Comparison of ENCODE assay signal across 8 cellular contexts in genomic region chr22:37260939-37261338, GRCh38. TPM values are rescaled to one million over a fixed set of nuclear protein-coding genes. Genes with fewer than 3 reads are reported as not detected.
DNase-seq lines count a peak whose midpoint lies in the region; ATAC-seq and TF ChIP-seq lines count a peak whose summit lies in the region.

No MANE protein-coding gene starts in this region.

- peaks cover 35% of the 10 kb centered on the region for H3K27me3 Mint-ChIP-seq in endodermal cell (ENCODE audit: insufficient read depth)
- H3K27me3 Mint-ChIP-seq in natural killer cell treated with Interleukin-12 subunit alpha and Interleukin-12 subunit beta and Interleukin-15 and Interleukin-18, amount 100 ng/mL, for 72 hours = no peaks in the 10 kb centered on the region

- intact Hi-C loops in A673 (cut with micrococcal nuclease; ENCODE audit: unreplicated experiment) (loop anchor here (10.0 kb wide), 2 partner anchors 96 to 716 kb away; no protein-coding TSS in a partner anchor), vagina (cut with DNase I) (loop anchor here (5.0 kb wide), 1 partner anchor 99 kb away; no protein-coding TSS in a partner anchor)

- H3K9me3 ChIP-seq in A673 (ENCODE audit: low read depth, low read length, poor library complexity, severe bottlenecking) (no peaks in the 10 kb centered on the region), endodermal cell (ENCODE audit: control insufficient read depth, low read length) (peaks cover 12% of the 10 kb centered on the region), vagina (peaks cover 12% of the 10 kb centered on the region)

- no peak overlapping the region for H3K9ac ChIP-seq in endodermal cell (ENCODE audit: extremely low read depth, low read length, poor library complexity, severe bottlenecking)

- H3K4me3 ChIP-seq in A673 (ENCODE audit: low read depth, low read length, poor library complexity, severe bottlenecking) (no peak overlapping the region), endodermal cell (ENCODE audit: low read length) (no peak overlapping the region), vagina (no peak overlapping the region)

- no peak for TF ChIP-seq POLR2A in vagina (IDR thresholded peaks at IDR 0.05)

- no peak overlapping the region for H3K4me3 Mint-ChIP-seq in endodermal cell
- H3K4me3 Mint-ChIP-seq in natural killer cell treated with Interleukin-12 subunit alpha and Interleukin-12 subunit beta and Interleukin-15 and Interleukin-18, amount 100 ng/mL, for 72 hours = peak overlapping the region; percentile 9

- H3K4me1 Mint-ChIP-seq in endodermal cell = peaks cover 20% of the 10 kb centered on the region
- peaks cover 11 to 25% of the 10 kb centered on the region in 2 donors for H3K4me1 Mint-ChIP-seq in natural killer cell treated with Interleukin-12 subunit alpha and Interleukin-12 subunit beta and Interleukin-15 and Interleukin-18, amount 100 ng/mL, for 72 hours (ENCODE audit: low read depth in 2 of 2)

- no peaks in the 10 kb centered on the region for H3K27me3 ChIP-seq in A673 (replicated peaks; ENCODE audit: insufficient read depth, low read depth, low read length, poor library complexity)
- peaks cover 15% of the 10 kb centered on the region for H3K27me3 ChIP-seq in endodermal cell (ENCODE audit: control insufficient read depth, insufficient read depth, low read length, poor library complexity, severe bottlenecking)
- no peaks in the 10 kb centered on the region for H3K27me3 ChIP-seq in vagina

- H3K36me3 Mint-ChIP-seq in endodermal cell (ENCODE audit: low read depth) = no peaks in the 10 kb centered on the region
- H3K36me3 Mint-ChIP-seq in natural killer cell treated with Interleukin-12 subunit alpha and Interleukin-12 subunit beta and Interleukin-15 and Interleukin-18, amount 100 ng/mL, for 72 hours = no peaks in the 10 kb centered on the region

- 33 to 46% methylated on average over 9 to 14 of the region's 14 CpGs for WGBS in endodermal cell (ENCODE audit: insufficient coverage in 1 of 2, insufficient read length in 1 of 2), 2 experiments

- H3K36me3 ChIP-seq in A673 (ENCODE audit: insufficient read depth, low read length, poor library complexity, severe bottlenecking) (no peaks in the 10 kb centered on the region), endodermal cell (ENCODE audit: control insufficient read depth, insufficient read depth, low read length) (no peaks in the 10 kb centered on the region), vagina (no peaks in the 10 kb centered on the region)

- H3K27ac Mint-ChIP-seq in endodermal cell = no peak overlapping the region
- peak overlapping the region; percentile 49 for H3K27ac Mint-ChIP-seq in natural killer cell treated with Interleukin-12 subunit alpha and Interleukin-12 subunit beta and Interleukin-15 and Interleukin-18, amount 100 ng/mL, for 72 hours

- peak; percentile 58 for DNase-seq in A673 (ENCODE audit: low spot score)
- peak; percentile 65 for DNase-seq in NCI-H2171 treated with DMSO at 0.1 percent for 48 hours (lab: John Stamatoyannopoulos, UW)
- DNase-seq in activated CD4-positive, alpha-beta T cell treated with anti-CD3 and anti-CD28 coated beads, Interleukin-2, amount 50 U/mL, for 48 hours = peak; percentile 68 to 74
- peak; percentile 88 for DNase-seq in endodermal cell
- DNase-seq in natural killer cell treated with Interleukin-12 subunit alpha and Interleukin-12 subunit beta and Interleukin-15 and Interleukin-18, amount 100 ng/mL, for 72 hours (ENCODE audit: low spot score) = peak; percentile 77
- DNase-seq in vagina (ENCODE audit: extremely low spot score in 2 of 2) = no peak

- ATAC-seq in natural killer cell treated with Interleukin-12 subunit alpha and Interleukin-12 subunit beta and Interleukin-15 and Interleukin-18, amount 100 ng/mL, for 72 hours = peak; percentile 77 to 87
- ATAC-seq in GM18861 (IDR thresholded peaks at IDR 0.05; ENCODE audit: unreplicated experiment) = no peak

- peak; percentile 90 for TF ChIP-seq CTCF in A673 (conservative IDR thresholded peaks at IDR 0.05; ENCODE audit: low read depth, low read length)
- TF ChIP-seq CTCF in GM12873 (IDR thresholded peaks at IDR 0.05; ENCODE audit: insufficient read depth, low read depth, low read length, missing control alignments) = peak; percentile 96
- peak; percentile 92 for TF ChIP-seq CTCF in endodermal cell (conservative IDR thresholded peaks at IDR 0.05)
- TF ChIP-seq CTCF in vagina (IDR thresholded peaks at IDR 0.05) = peak in 2 of 3 experiments; percentile 61 to 64

- H3K27ac ChIP-seq in A673 (ENCODE audit: low read depth, low read length, poor library complexity, severe bottlenecking) (no peak overlapping the region), endodermal cell (ENCODE audit: low read depth, low read length) (no peak overlapping the region), vagina (no peak overlapping the region)

- H3K4me1 ChIP-seq in A673 (ENCODE audit: insufficient read depth, low read length, poor library complexity, severe bottlenecking) = peaks cover 15% of the 10 kb centered on the region
- H3K4me1 ChIP-seq in endodermal cell (ENCODE audit: control insufficient read depth, insufficient read depth, low read length) = peaks cover 8% of the 10 kb centered on the region
- H3K4me1 ChIP-seq in vagina = no peaks in the 10 kb centered on the region

- POLR2A ChIA-PET in A673 (lab: Charles Lee; ENCODE audit: low non-redundant PET) = no interaction called here

- peaks cover 17% of the 10 kb centered on the region for H3K9me3 Mint-ChIP-seq in endodermal cell
- no peaks in the 10 kb centered on the region for H3K9me3 Mint-ChIP-seq in natural killer cell treated with Interleukin-12 subunit alpha and Interleukin-12 subunit beta and Interleukin-15 and Interleukin-18, amount 100 ng/mL, for 72 hours

- BruUV-seq in A673 (replicated peaks; lab: Mats Ljungman, UMichigan) = no TSS peak

- CTCF ChIA-PET in A673 (lab: Charles Lee) = interaction anchor here (0.5 to 2.6 kb wide), 4 partner anchors 8 to 281 kb away, joined by 3 to 11 read pairs (median 5); partner anchors contain the start of gene RAC2

RNA-seq across cellular contexts. Expression of gene RAC2, which starts 16.9 kb away (rescaled TPM):
- total RNA-seq in A673 (2021) (4.0 and 5.8 TPM in 2 replicates), endodermal cell (1 to 10 TPM; 4.5 to 5.6 TPM), vagina (15.7 TPM)
- 2.0 TPM for polyA plus RNA-seq in endodermal cell (2013, experiment 1 of 2)
- 1.8 TPM for polyA plus RNA-seq in endodermal cell (2013, experiment 2 of 2)
- total RNA-seq in natural killer cell treated with Interleukin-12 subunit alpha and Interleukin-12 subunit beta and Interleukin-15 and Interleukin-18, amount 100 ng/mL, for 72 hours = 1,000 to 10,000 TPM in 1 of 2 donors, 100 to 1,000 TPM in 1; 666 to 1,078 TPM

RNA-seq across cellular contexts. Expression of gene CYTH4, which starts 21.4 kb away (rescaled TPM):
- total RNA-seq in A673 (2021) (not detected in 2 replicates), endodermal cell (not detected), vagina (16.2 TPM)
- polyA plus RNA-seq in endodermal cell (2013, experiment 1 of 2) = not detected
- not detected for polyA plus RNA-seq in endodermal cell (2013, experiment 2 of 2)
- total RNA-seq in natural killer cell treated with Interleukin-12 subunit alpha and Interleukin-12 subunit beta and Interleukin-15 and Interleukin-18, amount 100 ng/mL, for 72 hours = 10 to 100 TPM; 36.0 to 41.1 TPM

RNA-seq across cellular contexts. Expression of gene SSTR3, which starts 48.7 kb away (rescaled TPM):
- total RNA-seq in A673 (2021) = not detected in 2 replicates
- under 1 TPM; 0.11 to 0.20 TPM for total RNA-seq in endodermal cell
- 0.14 TPM for polyA plus RNA-seq in endodermal cell (2013, experiment 1 of 2)
- polyA plus RNA-seq in endodermal cell (2013, experiment 2 of 2) = 0.12 TPM
- total RNA-seq in natural killer cell treated with Interleukin-12 subunit alpha and Interleukin-12 subunit beta and Interleukin-15 and Interleukin-18, amount 100 ng/mL, for 72 hours = under 1 TPM; 0.11 to 0.29 TPM
- total RNA-seq in vagina = not detected

Comparison
In these comparisons a context has a peak if more than half of its experiments do, and no peak if none do; other contexts are left out.
1. DNase-seq: peak in A673 (single experiment), NCI-H2171 treated with DMSO at 0.1 percent for 48 hours (single experiment), activated CD4-positive, alpha-beta T cell treated with anti-CD3 and anti-CD28 coated beads, Interleukin-2, amount 50 U/mL, for 48 hours (2 of 2), endodermal cell (single experiment) and natural killer cell treated with Interleukin-12 subunit alpha and Interleukin-12 subunit beta and Interleukin-15 and Interleukin-18, amount 100 ng/mL, for 72 hours (single experiment); none in vagina (0 of 2).
2. RNA of gene RAC2, which starts 16.9 kb away (total RNA-seq): 666 to 1,078 TPM in natural killer cell treated with Interleukin-12 subunit alpha and Interleukin-12 subunit beta and Interleukin-15 and Interleukin-18, amount 100 ng/mL, for 72 hours; 15.7 TPM in vagina (single experiment), 4.5 to 5.6 TPM in endodermal cell and 4.0 to 5.8 TPM in A673; every median in the first group is over 10 times any median in the second.
3. RNA of gene CYTH4, which starts 21.4 kb away (total RNA-seq): 36.0 to 41.1 TPM in natural killer cell treated with Interleukin-12 subunit alpha and Interleukin-12 subunit beta and Interleukin-15 and Interleukin-18, amount 100 ng/mL, for 72 hours and 16.2 TPM in vagina (single experiment); not detected in A673 and not detected in endodermal cell; every median in the first group is over 10 times any median in the second.
4. Peak in every context shown above with its lines, with median percentiles within 50 percentile points of each other: CTCF ChIP-seq.